In genomic region chrX:123129805-123130204, GRCh38 we compare ENCODE assay signal across 8 cellular contexts. TPM values are rescaled to one million over a fixed set of nuclear protein-coding genes. Genes with fewer than 3 reads are reported as not detected.
"Had no signal": no experiment of that assay in that cellular context is flagged by ENCODE, and none has a peak within 500 bp of the region (broad histone marks: within the 10 kb centered on the region; RNA-seq: fewer than 3 reads in every experiment).

No MANE protein-coding gene starts in this region.

RNA-seq across cellular contexts. Expression of gene GRIA3, which starts 54.3 kb away (rescaled TPM):
- total RNA-seq: activated naive CD4-positive, alpha-beta T cell treated with anti-CD3 and anti-CD28 coated beads for 36 hours; activated naive CD4-positive, alpha-beta T cell treated with anti-CD3 and anti-CD28 coated beads, Interleukin-2, amount 50 U/mL, for 72 hours; activated naive CD8-positive, alpha-beta T cell treated with anti-CD3 and anti-CD28 coated beads for 36 hours; activated T-cell treated with anti-CD3 and anti-CD28 coated beads, Interleukin-2, amount 50 U/mL, for 72 hours; activated T-helper 1 cell treated with anti-CD3 and anti-CD28 coated beads, Interleukin-12 subunit alpha, Interleukin-12 subunit beta, Interleukin-2, Interleukin-4 antibody, amounts not matched to agents 30 ng/mL and 10 ng/mL and 1 ng/mL, durations not matched to agents 14 hours and 24 hours and 36 hours; activated T-helper 17 cell treated with anti-CD3 and anti-CD28 coated beads, Interleukin-2, amount 50 U/mL, for 72 hours; activated T-helper 2 cell treated with anti-CD3 and anti-CD28 coated beads, Interferon-gamma antibody, Interleukin-2, Interleukin-4, amounts not matched to agents 10 μg/mL and 5 μg/mL and 100 μg/mL, durations not matched to agents 14 hours and 24 hours and 36 hours; chondrocyte had no signal
